Comparison of ENCODE assay signal across 16 cellular contexts in genomic region chr9:124030969-124031451, GRCh38. TPM values are rescaled to one million over a fixed set of nuclear protein-coding genes. Genes with fewer than 3 reads are reported as not detected.
DNase-seq lines count a peak whose midpoint lies in the region; ATAC-seq and TF ChIP-seq lines count a peak whose summit lies in the region.
"Had no signal": no experiment of that assay in that cellular context is flagged by ENCODE, and none has a peak within 500 bp of the region (broad histone marks: within the 10 kb centered on the region; RNA-seq: fewer than 3 reads in every experiment).

No MANE protein-coding gene starts in this region.

- no peaks in the 10 kb centered on the region for H3K36me3 ChIP-seq in rectal smooth muscle tissue (ENCODE audit: control insufficient read depth, insufficient read depth, low read length)
- H3K36me3 ChIP-seq: WERI-Rb-1 had no signal

- H3K27me3 Mint-ChIP-seq in endothelial cell (ENCODE audit: unreplicated experiment), result peaks cover 5% of the 10 kb centered on the region

- no peak overlapping the region for H3K9ac ChIP-seq in rectal smooth muscle tissue (ENCODE audit: low read length)

- no peaks in the 10 kb centered on the region for H3K9me3 Mint-ChIP-seq in endothelial cell (ENCODE audit: unreplicated experiment)
- H3K9me3 Mint-ChIP-seq: activated naive CD8-positive, alpha-beta T cell treated with anti-CD3 and anti-CD28 coated beads for 36 hours had no signal

- no peaks in the 10 kb centered on the region for H3K4me1 Mint-ChIP-seq in endothelial cell (ENCODE audit: unreplicated experiment)
- H3K4me1 Mint-ChIP-seq: activated CD8-positive, alpha-beta memory T cell treated with anti-CD3 and anti-CD28 coated beads, Interleukin-2, amount 10 ng/mL, durations not matched to agents 7 days and 5 days had no signal

- H3K4me1 ChIP-seq in rectal smooth muscle tissue (ENCODE audit: control insufficient read depth, insufficient read depth, low read length), result no peaks in the 10 kb centered on the region

- peaks cover 4% of the 10 kb centered on the region for H3K36me3 Mint-ChIP-seq in endothelial cell (ENCODE audit: low read depth, unreplicated experiment)
- H3K36me3 Mint-ChIP-seq: activated CD8-positive, alpha-beta memory T cell treated with anti-CD3 and anti-CD28 coated beads, Interleukin-2, amount 10 ng/mL, durations not matched to agents 7 days and 5 days; activated naive CD8-positive, alpha-beta T cell treated with anti-CD3 and anti-CD28 coated beads for 36 hours had no signal

- peak overlapping the region; percentile 42 for H3K4me3 Mint-ChIP-seq in endothelial cell (ENCODE audit: unreplicated experiment)
- H3K4me3 Mint-ChIP-seq: activated CD8-positive, alpha-beta memory T cell treated with anti-CD3 and anti-CD28 coated beads, Interleukin-2, amount 10 ng/mL, durations not matched to agents 7 days and 5 days; activated naive CD8-positive, alpha-beta T cell treated with anti-CD3 and anti-CD28 coated beads for 36 hours had no signal

- ATAC-seq in HG03521 (IDR thresholded peaks at IDR 0.05; ENCODE audit: unreplicated experiment), result no peak
- no peak for ATAC-seq in GM19463 (IDR thresholded peaks at IDR 0.05; ENCODE audit: unreplicated experiment)
- ATAC-seq: activated CD8-positive, alpha-beta memory T cell treated with anti-CD3 and anti-CD28 coated beads, Interleukin-2, amount 10 ng/mL, durations not matched to agents 7 days and 5 days; stimulated activated naive CD8-positive, alpha-beta T cell treated with anti-CD3 and anti-CD28 coated beads, Interleukin-15, Interleukin-2, amounts not matched to agents 100 U/mL and 50 U/mL, for 24 hours had no signal

- no peak overlapping the region for H3K27ac ChIP-seq in rectal smooth muscle tissue (ENCODE audit: low read depth, low read length)
- H3K27ac ChIP-seq: C4-2B, WERI-Rb-1 had no signal

- H3K27ac Mint-ChIP-seq in endothelial cell (ENCODE audit: unreplicated experiment), result no peak overlapping the region
- H3K27ac Mint-ChIP-seq: activated CD8-positive, alpha-beta memory T cell treated with anti-CD3 and anti-CD28 coated beads, Interleukin-2, amount 10 ng/mL, durations not matched to agents 7 days and 5 days; activated naive CD8-positive, alpha-beta T cell treated with anti-CD3 and anti-CD28 coated beads for 36 hours had no signal

- no peak for TF ChIP-seq CTCF in endothelial cell (IDR thresholded peaks at IDR 0.05; ENCODE audit: unreplicated experiment)

- H3K4me3 ChIP-seq in rectal smooth muscle tissue (ENCODE audit: low read length), result peak overlapping the region; percentile 32

- DNase-seq in DMS53 (lab: John Stamatoyannopoulos, UW) (peak; percentile 61), LoVo (ENCODE audit: low spot score) (peak; percentile 38), endothelial cell (ENCODE audit: low spot score) (no peak), NCI-H226 (no peak), NAMALWA (ENCODE audit: low spot score) (no peak)
- DNase-seq: activated CD8-positive, alpha-beta memory T cell treated with anti-CD3 and anti-CD28 coated beads, Interleukin-2, amount 10 ng/mL, durations not matched to agents 7 days and 5 days; activated naive CD8-positive, alpha-beta T cell treated with anti-CD3 and anti-CD28 coated beads for 36 hours; dermis blood vessel endothelial cell; Kasumi-1; retina; stimulated activated naive CD8-positive, alpha-beta T cell treated with anti-CD3 and anti-CD28 coated beads, Interleukin-15, Interleukin-2, amounts not matched to agents 100 U/mL and 50 U/mL, for 24 hours; WERI-Rb-1 had no signal

- peaks cover 10% of the 10 kb centered on the region for H3K27me3 ChIP-seq in rectal smooth muscle tissue (ENCODE audit: control insufficient read depth, insufficient read depth, low read length)

RNA-seq across cellular contexts. Expression of gene LHX2, which starts 19.4 kb away (rescaled TPM):
- total RNA-seq in endothelial cell (ENCODE audit: unreplicated experiment), result not detected
- total RNA-seq: activated CD8-positive, alpha-beta memory T cell treated with anti-CD3 and anti-CD28 coated beads, Interleukin-2, amount 10 ng/mL, durations not matched to agents 7 days and 5 days; activated naive CD8-positive, alpha-beta T cell treated with anti-CD3 and anti-CD28 coated beads for 36 hours; dermis blood vessel endothelial cell had no signal

Comparison
In these comparisons a context has a peak if more than half of its experiments do, and no peak if none do; other contexts are left out.
1. DNase-seq: peak in DMS53 (single experiment) and LoVo (single experiment); none in endothelial cell (single experiment), NCI-H226 (single experiment) and NAMALWA (single experiment).